ENCODE assay signal across 2 cellular contexts in the genomic region with DNA sequence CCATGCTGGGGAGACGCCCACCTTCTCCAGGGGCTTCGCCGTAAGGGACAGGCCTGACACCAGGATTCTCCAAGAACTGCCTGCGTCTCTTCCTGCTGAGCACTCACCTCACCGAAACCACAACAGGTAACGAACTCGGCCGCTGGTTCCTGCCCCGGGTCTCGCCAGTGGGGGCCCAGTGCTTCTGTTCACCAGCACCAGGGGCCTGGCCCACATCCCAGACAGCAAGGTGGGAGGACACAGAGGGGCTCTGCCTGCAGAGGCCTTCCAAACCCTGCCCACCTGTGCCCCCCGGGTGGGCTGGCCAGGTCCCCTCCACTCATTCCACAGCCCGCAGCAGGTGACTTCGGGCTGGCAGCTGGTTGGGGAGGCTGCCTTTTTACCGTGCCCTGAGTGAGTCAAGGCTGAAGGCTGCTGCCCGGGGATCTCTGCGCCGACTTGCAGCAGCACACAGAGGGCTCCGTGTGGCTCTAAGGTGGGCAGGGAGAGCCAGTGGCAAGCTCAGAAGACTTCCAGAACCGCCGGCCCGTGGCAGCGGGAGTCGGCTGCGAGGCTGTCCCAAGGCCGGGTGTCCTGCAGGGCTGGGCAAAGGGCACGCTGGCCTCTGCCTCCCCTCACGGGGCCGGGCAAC.
TF ChIP-seq lines count a peak whose summit lies in the region.

No MANE protein-coding gene starts in this region.

TF ChIP-seq in GM23338, 12 proteins besides CTCF, POLR2A, EP300 and RAD21 (continues in another document):
- TF ChIP-seq, protein P1, sequence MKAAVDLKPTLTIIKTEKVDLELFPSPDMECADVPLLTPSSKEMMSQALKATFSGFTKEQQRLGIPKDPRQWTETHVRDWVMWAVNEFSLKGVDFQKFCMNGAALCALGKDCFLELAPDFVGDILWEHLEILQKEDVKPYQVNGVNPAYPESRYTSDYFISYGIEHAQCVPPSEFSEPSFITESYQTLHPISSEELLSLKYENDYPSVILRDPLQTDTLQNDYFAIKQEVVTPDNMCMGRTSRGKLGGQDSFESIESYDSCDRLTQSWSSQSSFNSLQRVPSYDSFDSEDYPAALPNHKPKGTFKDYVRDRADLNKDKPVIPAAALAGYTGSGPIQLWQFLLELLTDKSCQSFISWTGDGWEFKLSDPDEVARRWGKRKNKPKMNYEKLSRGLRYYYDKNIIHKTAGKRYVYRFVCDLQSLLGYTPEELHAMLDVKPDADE (IDR thresholded peaks at IDR 0.05): no peak
- TF ChIP-seq JUNB (IDR thresholded peaks at IDR 0.05; ENCODE audit: unreplicated experiment) (no peak), CREB1 (CRISPR knock-in tag; IDR thresholded peaks at IDR 0.05; ENCODE audit: low read depth) (no peak), STAT1 (IDR thresholded peaks at IDR 0.05; ENCODE audit: unreplicated experiment) (no peak), ZNF114 (CRISPR knock-in tag; IDR thresholded peaks at IDR 0.05) (no peak), EZH2phosphoT487 (IDR thresholded peaks at IDR 0.05; ENCODE audit: unreplicated experiment) (no peak), ZNF331 (CRISPR knock-in tag; IDR thresholded peaks at IDR 0.05; ENCODE audit: low read depth) (no peak), NANOG (IDR thresholded peaks at IDR 0.05; ENCODE audit: borderline replicate concordance) (no peak), POLR2AphosphoS5 (IDR thresholded peaks at IDR 0.05; ENCODE audit: low read depth) (no peak), EZH2 (IDR thresholded peaks at IDR 0.05; ENCODE audit: low read depth, unreplicated experiment) (no peak)
- TF ChIP-seq, protein P2, sequence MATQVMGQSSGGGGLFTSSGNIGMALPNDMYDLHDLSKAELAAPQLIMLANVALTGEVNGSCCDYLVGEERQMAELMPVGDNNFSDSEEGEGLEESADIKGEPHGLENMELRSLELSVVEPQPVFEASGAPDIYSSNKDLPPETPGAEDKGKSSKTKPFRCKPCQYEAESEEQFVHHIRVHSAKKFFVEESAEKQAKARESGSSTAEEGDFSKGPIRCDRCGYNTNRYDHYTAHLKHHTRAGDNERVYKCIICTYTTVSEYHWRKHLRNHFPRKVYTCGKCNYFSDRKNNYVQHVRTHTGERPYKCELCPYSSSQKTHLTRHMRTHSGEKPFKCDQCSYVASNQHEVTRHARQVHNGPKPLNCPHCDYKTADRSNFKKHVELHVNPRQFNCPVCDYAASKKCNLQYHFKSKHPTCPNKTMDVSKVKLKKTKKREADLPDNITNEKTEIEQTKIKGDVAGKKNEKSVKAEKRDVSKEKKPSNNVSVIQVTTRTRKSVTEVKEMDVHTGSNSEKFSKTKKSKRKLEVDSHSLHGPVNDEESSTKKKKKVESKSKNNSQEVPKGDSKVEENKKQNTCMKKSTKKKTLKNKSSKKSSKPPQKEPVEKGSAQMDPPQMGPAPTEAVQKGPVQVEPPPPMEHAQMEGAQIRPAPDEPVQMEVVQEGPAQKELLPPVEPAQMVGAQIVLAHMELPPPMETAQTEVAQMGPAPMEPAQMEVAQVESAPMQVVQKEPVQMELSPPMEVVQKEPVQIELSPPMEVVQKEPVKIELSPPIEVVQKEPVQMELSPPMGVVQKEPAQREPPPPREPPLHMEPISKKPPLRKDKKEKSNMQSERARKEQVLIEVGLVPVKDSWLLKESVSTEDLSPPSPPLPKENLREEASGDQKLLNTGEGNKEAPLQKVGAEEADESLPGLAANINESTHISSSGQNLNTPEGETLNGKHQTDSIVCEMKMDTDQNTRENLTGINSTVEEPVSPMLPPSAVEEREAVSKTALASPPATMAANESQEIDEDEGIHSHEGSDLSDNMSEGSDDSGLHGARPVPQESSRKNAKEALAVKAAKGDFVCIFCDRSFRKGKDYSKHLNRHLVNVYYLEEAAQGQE (IDR thresholded peaks at IDR 0.05; ENCODE audit: unreplicated experiment): no peak

TF ChIP-seq in H1, 55 proteins besides CTCF, POLR2A, EP300 and RAD21:
- TF ChIP-seq NANOG (IDR thresholded peaks at IDR 0.05; ENCODE audit: insufficient read depth, low read depth, low read length, poor library complexity, severe bottlenecking): no peak
- no peak for TF ChIP-seq TAF1 (IDR thresholded peaks at IDR 0.05; ENCODE audit: low read depth, low read length)
- no peak for TF ChIP-seq TCF12 (IDR thresholded peaks at IDR 0.05; ENCODE audit: low read depth, low read length)
- no peak for TF ChIP-seq KDM1A (IDR thresholded peaks at IDR 0.05; ENCODE audit: borderline replicate concordance, low read length)
- no peak for TF ChIP-seq TEAD4 (IDR thresholded peaks at IDR 0.05; ENCODE audit: low read depth, low read length)
- TF ChIP-seq YY1 (IDR thresholded peaks at IDR 0.05; ENCODE audit: low read depth, low read length): no peak
